In genomic region chr19:1247747-1248453, GRCh38 we compare ENCODE assay signal across 1 cellular context.
TF ChIP-seq lines count a peak whose summit lies in the region.

No MANE protein-coding gene starts in this region.

TF ChIP-seq in HepG2, 621 proteins besides CTCF, POLR2A, EP300 and RAD21 (continued from another document and continues in another):
- 0 out of 2 replicates have a peak, but pooled peaks have one; percentile 19 for TF ChIP-seq PRDM10 (CRISPR knock-in tag; IDR thresholded peaks at IDR 0.05; ENCODE audit: low read depth)
- no peak for TF ChIP-seq ZNF430 (CRISPR knock-in tag; IDR thresholded peaks at IDR 0.05)
- TF ChIP-seq ZNF234 (CRISPR knock-in tag; conservative IDR thresholded peaks at IDR 0.05), result no peak
- no peak for TF ChIP-seq PHB2 (IDR thresholded peaks at IDR 0.05; ENCODE audit: partially characterized antibody)
- TF ChIP-seq SNAPC2 (CRISPR knock-in tag; IDR thresholded peaks at IDR 0.05), result peak; percentile 40; the same call in 1 of the 2 replicates
- TF ChIP-seq SPEN (CRISPR knock-in tag; IDR thresholded peaks at IDR 0.05; ENCODE audit: low read depth), result no peak; the same call in 1 of the 2 replicates
- TF ChIP-seq ZFP36L1 (CRISPR knock-in tag; IDR thresholded peaks at IDR 0.05), result no peak
- no peak for TF ChIP-seq GLMP (CRISPR knock-in tag; IDR thresholded peaks at IDR 0.05; ENCODE audit: borderline replicate concordance)
- 0 out of 2 replicates have a peak, but pooled peaks have one; percentile 18 for TF ChIP-seq ZXDC (CRISPR knock-in tag; IDR thresholded peaks at IDR 0.05)
- TF ChIP-seq ZBTB25 (CRISPR knock-in tag; IDR thresholded peaks at IDR 0.05), result 0 out of 2 replicates have a peak, but pooled peaks have one; percentile 29
- TF ChIP-seq PREB (CRISPR knock-in tag; IDR thresholded peaks at IDR 0.05), result no peak
- TF ChIP-seq TBX2 (CRISPR knock-in tag; IDR thresholded peaks at IDR 0.05; ENCODE audit: borderline replicate concordance), result 0 out of 2 replicates have a peak, but pooled peaks have one; percentile 13
- TF ChIP-seq REL (CRISPR knock-in tag; conservative IDR thresholded peaks at IDR 0.05), result no peak
- no peak for TF ChIP-seq ZNF672 (CRISPR knock-in tag; IDR thresholded peaks at IDR 0.05)
- TF ChIP-seq ZNF205 (CRISPR knock-in tag; IDR thresholded peaks at IDR 0.05), result no peak
- TF ChIP-seq SOX5 (CRISPR knock-in tag; IDR thresholded peaks at IDR 0.05; ENCODE audit: borderline replicate concordance), result no peak
- TF ChIP-seq GTF3A (CRISPR knock-in tag; conservative IDR thresholded peaks at IDR 0.05), result 0 out of 2 replicates have a peak, but pooled peaks have one; percentile 35
- no peak for TF ChIP-seq E2F5 (CRISPR knock-in tag; conservative IDR thresholded peaks at IDR 0.05)
- TF ChIP-seq FOXC1 (CRISPR knock-in tag; IDR thresholded peaks at IDR 0.05; ENCODE audit: borderline replicate concordance), result 0 out of 2 replicates have a peak, but pooled peaks have one; percentile 45
- 0 out of 2 replicates have a peak, but pooled peaks have one; percentile 36 for TF ChIP-seq SNAPC4 (CRISPR knock-in tag; IDR thresholded peaks at IDR 0.05)
- no peak for TF ChIP-seq ZNF230 (CRISPR knock-in tag; IDR thresholded peaks at IDR 0.05)
- TF ChIP-seq MXD4 (CRISPR knock-in tag; IDR thresholded peaks at IDR 0.05), result no peak; the same call in 1 of the 2 replicates
- no peak for TF ChIP-seq ZSCAN29 (CRISPR knock-in tag; conservative IDR thresholded peaks at IDR 0.05)
- no peak for TF ChIP-seq SOX6 (IDR thresholded peaks at IDR 0.05)
- peak; percentile 24; the same call in 1 of the 2 replicates for TF ChIP-seq SOX6 (CRISPR knock-in tag; IDR thresholded peaks at IDR 0.05)
- no peak for TF ChIP-seq SMAD9 (CRISPR knock-in tag; IDR thresholded peaks at IDR 0.05)
- TF ChIP-seq NFAT5 (CRISPR knock-in tag; IDR thresholded peaks at IDR 0.05), result no peak
- no peak for TF ChIP-seq XBP1 (CRISPR knock-in tag; IDR thresholded peaks at IDR 0.05)
- TF ChIP-seq GLI4 (CRISPR knock-in tag; IDR thresholded peaks at IDR 0.05; ENCODE audit: borderline replicate concordance), result no peak
- TF ChIP-seq MTA3 (CRISPR knock-in tag; IDR thresholded peaks at IDR 0.05), result no peak
- no peak for TF ChIP-seq ZZZ3 (CRISPR knock-in tag; IDR thresholded peaks at IDR 0.05; ENCODE audit: borderline replicate concordance)
- TF ChIP-seq ZNF362 (CRISPR knock-in tag; IDR thresholded peaks at IDR 0.05; ENCODE audit: borderline replicate concordance), result no peak; the same call in 1 of the 2 replicates
- TF ChIP-seq PAF1 (CRISPR knock-in tag; IDR thresholded peaks at IDR 0.05), result no peak
- TF ChIP-seq REPIN1 (CRISPR knock-in tag; IDR thresholded peaks at IDR 0.05; ENCODE audit: borderline replicate concordance, low read depth), result no peak
